ENCODE assay signal across 20 cellular contexts in genomic region chr16:85832578-85833539, GRCh38. TPM values are rescaled to one million over a fixed set of nuclear protein-coding genes. Genes with fewer than 3 reads are reported as not detected.
DNase-seq lines count a peak whose midpoint lies in the region; ATAC-seq and TF ChIP-seq lines count a peak whose summit lies in the region.
"Had no signal": no experiment of that assay in that cellular context is flagged by ENCODE, and none has a peak within 500 bp of the region (broad histone marks: within the 10 kb centered on the region; RNA-seq: fewer than 3 reads in every experiment).

No MANE protein-coding gene starts in this region.

- CTCF ChIA-PET in activated B cell treated with CpG ODN at 0.5 μM for 24 hours (lab: Charles Lee) = interaction anchor here (0.6 to 4.4 kb wide), 7 partner anchors 12 to 1203 kb away, joined by 3 to 49 read pairs (median 4); no protein-coding TSS in a partner anchor

- POLR2A ChIA-PET in activated B cell treated with CpG ODN at 0.5 μM for 24 hours (lab: Charles Lee) = interaction anchor here (0.7 to 6.7 kb wide), 20 partner anchors 9 to 158 kb away, joined by 3 to 66 read pairs (median 4); partner anchors contain the start of gene IRF8

- peak; percentile 81 for DNase-seq in GM06990 (ENCODE audit: extremely low read depth, insufficient read length)
- DNase-seq in activated B cell treated with CpG ODN at 0.5 μM for 24 hours = peak; percentile 75
- DNase-seq in memory B cell (ENCODE audit: low spot score in 2 of 2) = peak; percentile 65 to 69
- DNase-seq in tibial nerve (ENCODE audit: low spot score in 2 of 2) = no peak
- DNase-seq in KG1 (lab: John Stamatoyannopoulos, UW) = no peak
- no peak for DNase-seq in activated CD4-positive, alpha-beta T cell treated with anti-CD3 and anti-CD28 coated beads for 4 hours
- DNase-seq: activated CD4-positive, alpha-beta T cell treated with anti-CD3 and anti-CD28 coated beads, Interleukin-2, amount 50 U/mL, for 4 hours; activated T-cell treated with anti-CD3 and anti-CD28 coated beads, Interleukin-2, amount 50 U/mL, for 4 hours; gastrocnemius medialis; HCEC 1CT; NCI-H1105 treated with DMSO at 0.1 percent for 48 hours; NCI-H2171; SJCRH30; stomach had no signal

- H3K27me3 Mint-ChIP-seq in activated B cell treated with CpG ODN at 0.5 μM for 24 hours = no peaks in the 10 kb centered on the region
- H3K27me3 Mint-ChIP-seq in memory B cell = peaks cover 3% of the 10 kb centered on the region

- H3K36me3 ChIP-seq in GM06990 (ENCODE audit: control insufficient read depth, insufficient read depth, low read length) (no peaks in the 10 kb centered on the region), tibial nerve (no peaks in the 10 kb centered on the region)
- H3K36me3 ChIP-seq: breast epithelium, gastrocnemius medialis, prostate gland, SJCRH30, stomach had no signal

- peaks cover 0 to 9% (median 0%) of the 10 kb centered on the region in 4 donors for H3K4me1 ChIP-seq in tibial nerve
- H3K4me1 ChIP-seq: breast epithelium, gastrocnemius medialis, prostate gland, SJCRH30 had no signal

- H3K27ac Mint-ChIP-seq in activated B cell treated with CpG ODN at 0.5 μM for 24 hours (peak overlapping the region; percentile 91), memory B cell (peak overlapping the region; percentile 81)
- H3K27ac Mint-ChIP-seq: activated naive CD8-positive, alpha-beta T cell had no signal

- H3K27ac ChIP-seq in tibial nerve = no peak overlapping the region
- H3K27ac ChIP-seq: breast epithelium, gastrocnemius medialis, prostate gland, SJCRH30, stomach had no signal

- TF ChIP-seq CTCF in GM06990 (IDR thresholded peaks at IDR 0.05; ENCODE audit: insufficient read depth, low read length, poor library complexity, severe bottlenecking) (peak; percentile 32), activated B cell treated with CpG ODN at 0.5 μM for 24 hours (IDR thresholded peaks at IDR 0.05) (no peak), tibial nerve (IDR thresholded peaks at IDR 0.05) (no peak)

- no peak for TF ChIP-seq EP300 in tibial nerve (IDR thresholded peaks at IDR 0.05)

- H3K9me3 ChIP-seq in tibial nerve = peaks cover 0 to 4% (median 0%) of the 10 kb centered on the region in 4 donors
- H3K9me3 ChIP-seq: breast epithelium, gastrocnemius medialis, prostate gland, SJCRH30, stomach had no signal

- H3K9me3 Mint-ChIP-seq in activated B cell treated with CpG ODN at 0.5 μM for 24 hours = peaks cover 4% of the 10 kb centered on the region
- peaks cover 9% of the 10 kb centered on the region for H3K9me3 Mint-ChIP-seq in memory B cell
- H3K9me3 Mint-ChIP-seq: activated T-cell treated with anti-CD3 and anti-CD28 coated beads, Interleukin-2, amount 50 U/mL, for 4 hours had no signal

- TF ChIP-seq POLR2A in tibial nerve (IDR thresholded peaks at IDR 0.05) = no peak

- H3K4me3 ChIP-seq in GM06990 (replicated peaks; ENCODE audit: low read depth, low read length) = no peak overlapping the region
- H3K4me3 ChIP-seq in tibial nerve = no peak overlapping the region
- H3K4me3 ChIP-seq: breast epithelium, gastrocnemius medialis, prostate gland, SJCRH30, stomach had no signal

- ATAC-seq in HG03095 (IDR thresholded peaks at IDR 0.05; ENCODE audit: unreplicated experiment) (peak; percentile 65), activated B cell treated with CpG ODN at 0.5 μM for 24 hours (ENCODE audit: low read depth) (peak; percentile 97), memory B cell (ENCODE audit: low read depth) (peak; percentile 92), GM21717 (IDR thresholded peaks at IDR 0.05; ENCODE audit: unreplicated experiment) (no peak)
- ATAC-seq: activated T-cell treated with anti-CD3 and anti-CD28 coated beads, Interleukin-2, amount 50 U/mL, for 4 hours; gastrocnemius medialis had no signal

- H3K4me1 Mint-ChIP-seq in activated B cell treated with CpG ODN at 0.5 μM for 24 hours (peaks cover 52% of the 10 kb centered on the region), memory B cell (peaks cover 35% of the 10 kb centered on the region)

- 76 to 77% methylated on average over 29 of the region's 29 CpGs for WGBS in tibial nerve, 2 donors

- H3K27me3 ChIP-seq in GM06990 (replicated peaks; ENCODE audit: control insufficient read depth, insufficient read depth, low read length) (no peaks in the 10 kb centered on the region; the same call in none of the 2 replicates), tibial nerve (peaks cover 0 to 18% of the 10 kb centered on the region in 2 donors)
- H3K27me3 ChIP-seq: SJCRH30 had no signal

- H3K36me3 Mint-ChIP-seq in activated B cell treated with CpG ODN at 0.5 μM for 24 hours (ENCODE audit: low read depth) (no peaks in the 10 kb centered on the region), memory B cell (peaks cover 8% of the 10 kb centered on the region)
- H3K36me3 Mint-ChIP-seq: activated naive CD8-positive, alpha-beta T cell; naive thymus-derived CD8-positive, alpha-beta T cell had no signal

- H3K4me3 Mint-ChIP-seq in activated B cell treated with CpG ODN at 0.5 μM for 24 hours = peak overlapping the region; percentile 78
- H3K4me3 Mint-ChIP-seq in memory B cell = peak overlapping the region; percentile 48
- H3K4me3 Mint-ChIP-seq: activated naive CD8-positive, alpha-beta T cell; activated T-cell treated with anti-CD3 and anti-CD28 coated beads, Interleukin-2, amount 50 U/mL, for 4 hours had no signal

- intact Hi-C loops in activated B cell treated with CpG ODN at 0.5 μM for 24 hours (cut with micrococcal nuclease) = loop anchor here (1.0 to 2.0 kb wide), 7 partner anchors 12 to 114 kb away; partner anchors contain the start of gene IRF8

RNA-seq across cellular contexts. Expression of gene COX4I1, which starts 33.4 kb away (rescaled TPM):
- total RNA-seq in activated B cell treated with CpG ODN at 0.5 μM for 24 hours = 578 TPM in 2 replicates
- total RNA-seq in tibial nerve = 100 to 1,000 TPM; 274 to 401 (median 323) TPM

RNA-seq across cellular contexts. Expression of gene EMC8, which starts 33.5 kb away (rescaled TPM):
- total RNA-seq in activated B cell treated with CpG ODN at 0.5 μM for 24 hours = 27.8 and 29.0 TPM in 2 replicates
- 10 to 100 TPM; 31.8 to 46.2 (median 35.4) TPM for total RNA-seq in tibial nerve

Comparison
In these comparisons a context has a peak if more than half of its experiments do, and no peak if none do; other contexts are left out.
1. DNase-seq: peak in GM06990 (single experiment), activated B cell treated with CpG ODN at 0.5 μM for 24 hours (single experiment) and memory B cell (2 of 2); none in tibial nerve (0 of 2), KG1 (single experiment) and activated CD4-positive, alpha-beta T cell treated with anti-CD3 and anti-CD28 coated beads for 4 hours (0 of 2).